ENCODE assay signal across 1 cellular context in the genomic region with DNA sequence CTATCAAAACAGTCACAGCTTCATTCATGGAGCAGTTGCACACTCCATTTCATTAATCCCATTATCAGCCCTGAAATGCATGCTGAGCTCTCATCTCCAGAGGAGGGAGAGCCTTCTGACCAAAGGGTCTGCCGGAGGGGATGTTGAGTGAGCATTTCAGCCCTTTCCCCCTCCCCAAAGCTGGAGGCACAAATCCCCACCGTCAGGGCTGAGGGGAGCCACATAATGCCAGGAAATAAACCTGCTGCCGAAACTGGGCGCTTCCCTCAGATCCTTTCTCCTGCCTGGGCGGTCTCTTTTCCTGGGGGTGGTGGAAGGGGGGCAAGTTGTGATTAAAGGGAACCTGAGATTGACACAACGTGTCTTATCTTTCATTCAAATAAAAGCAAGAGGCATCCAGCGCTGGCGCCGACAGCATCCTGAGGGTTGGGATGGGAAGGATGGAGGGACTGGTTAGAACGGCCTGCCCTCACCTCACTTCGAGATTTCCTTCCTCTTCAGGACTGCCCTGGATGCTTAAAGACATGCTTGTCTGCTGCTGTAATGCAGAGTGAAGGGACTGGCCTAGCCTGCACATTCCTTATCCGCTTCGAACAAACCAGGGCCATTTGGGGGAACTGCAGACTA.
TF ChIP-seq lines count a peak whose summit lies in the region.

No MANE protein-coding gene starts in this region.

TF ChIP-seq in H1, 55 proteins besides CTCF, POLR2A, EP300 and RAD21:
- TF ChIP-seq ASH2L (IDR thresholded peaks at IDR 0.05; ENCODE audit: low read length) (no peak), CBX5 (IDR thresholded peaks at IDR 0.05; ENCODE audit: low read depth, low read length) (no peak), TBP (IDR thresholded peaks at IDR 0.05; ENCODE audit: low read depth, low read length) (no peak), NRF1 (IDR thresholded peaks at IDR 0.05; ENCODE audit: low read depth, low read length) (no peak), SUZ12 (IDR thresholded peaks at IDR 0.05; ENCODE audit: low read length) (no peak), TAF7 (optimal IDR thresholded peaks at IDR 0.05; ENCODE audit: borderline replicate concordance, low read depth, low read length) (no peak), SP4 (IDR thresholded peaks at IDR 0.05; ENCODE audit: low read length) (no peak), JUND (IDR thresholded peaks at IDR 0.05; ENCODE audit: low read length) (no peak), BACH1 (IDR thresholded peaks at IDR 0.05; ENCODE audit: low read length) (no peak), POU5F1 (IDR thresholded peaks at IDR 0.05; ENCODE audit: low read depth, low read length) (no peak), KDM5A (IDR thresholded peaks at IDR 0.05; ENCODE audit: low read length) (no peak), SAP30 (IDR thresholded peaks at IDR 0.05; ENCODE audit: insufficient read depth, insufficient replicate concordance, low read length) (no peak), SP1 (IDR thresholded peaks at IDR 0.05; ENCODE audit: low read depth, low read length) (no peak)
